9 cellular contexts compared by ENCODE assay signal in genomic region chr6:70108230-70108629, GRCh38.
A peak's percentile ranks its signal among the peaks of the same experiment; 100 is the strongest.
DNase-seq lines count a peak whose midpoint lies in the region; ATAC-seq and TF ChIP-seq lines count a peak whose summit lies in the region.
"Had no signal": no experiment of that assay in that cellular context is flagged by ENCODE, and none has a peak within 500 bp of the region (broad histone marks: within the 10 kb centered on the region; RNA-seq: fewer than 3 reads in every experiment).

No MANE protein-coding gene starts in this region.

- H3K27me3 Mint-ChIP-seq in H9 (ENCODE audit: low read depth) (no peaks in the 10 kb centered on the region), chondrocyte (ENCODE audit: low read depth) (peaks cover 4% of the 10 kb centered on the region)

- H3K27ac ChIP-seq in H9 (ENCODE audit: insufficient read length, low read depth, low read length) = no peak overlapping the region
- H3K27ac ChIP-seq in mesendoderm (ENCODE audit: low read depth, low read length) = no peak overlapping the region
- H3K27ac ChIP-seq: BLaER1 treated with 17β-estradiol and CSF1 and Interleukin-3, amounts not matched to agents 10 nM and 100 nM had no signal

- H4K91ac ChIP-seq in H9 (ENCODE audit: insufficient read length, low read depth, low read length) = no peak overlapping the region

- H2BK120ac ChIP-seq in H9 (ENCODE audit: low read depth, low read length, poor library complexity, severe bottlenecking) (no peak overlapping the region), mesendoderm (ENCODE audit: low read depth, low read length) (no peak overlapping the region)

- no peak overlapping the region for H2BK5ac ChIP-seq in H9 (ENCODE audit: insufficient read length, low read length)
- H2BK5ac ChIP-seq in mesendoderm (ENCODE audit: low read length) = no peak overlapping the region

- no peak overlapping the region for H3K18ac ChIP-seq in H9 (ENCODE audit: insufficient read length, low read depth, low read length)
- H3K18ac ChIP-seq in mesendoderm (ENCODE audit: low read length) = no peak overlapping the region

- H2AK5ac ChIP-seq in H9 (ENCODE audit: insufficient read length, low read length) = no peak overlapping the region
- H2AK5ac ChIP-seq in mesendoderm (ENCODE audit: low read length) = no peak overlapping the region

- 0 out of 2 replicates have a peak, but pooled peaks cover 2% of the 10 kb centered on the region for H3K4me1 ChIP-seq in H9 (ENCODE audit: insufficient read depth, low read length)
- H3K4me1 ChIP-seq in mesendoderm (ENCODE audit: control insufficient read depth, low read depth, low read length) = peaks cover 7% of the 10 kb centered on the region
- H3K4me1 ChIP-seq: BLaER1 treated with 17β-estradiol and CSF1 and Interleukin-3, amounts not matched to agents 10 nM and 100 nM had no signal

- H2BK15ac ChIP-seq in H9 (ENCODE audit: low read depth, low read length) (no peak overlapping the region), mesendoderm (replicated peaks; ENCODE audit: low read depth) (no peak overlapping the region)

- H3K23me2 ChIP-seq in H9 (ENCODE audit: insufficient read length, low read depth, low read length, poor library complexity, severe bottlenecking) = no peaks in the 10 kb centered on the region

- H3K36me3 Mint-ChIP-seq in H9 (ENCODE audit: insufficient read depth in 1 of 3, low read depth in 3 of 3) (peaks cover 0 to 4% (median 0%) of the 10 kb centered on the region in 3 experiments; a peak in 1 of 7 replicates), chondrocyte (ENCODE audit: low read depth) (no peaks in the 10 kb centered on the region)

- peaks cover 0 to 2% of the 10 kb centered on the region in 2 experiments; a peak in 1 of 5 replicates for H3K9me3 Mint-ChIP-seq in H9
- H3K9me3 Mint-ChIP-seq in chondrocyte (ENCODE audit: low read depth) = no peaks in the 10 kb centered on the region

- H3K4me1 Mint-ChIP-seq in H9 (peaks cover 10 to 11% of the 10 kb centered on the region in 2 experiments), chondrocyte (ENCODE audit: low read depth) (peaks cover 10% of the 10 kb centered on the region)

- no peak overlapping the region for H2AFZ ChIP-seq in H9 (ENCODE audit: low read length)

- no peak overlapping the region for H3K9ac ChIP-seq in H9 (ENCODE audit: extremely low read depth, insufficient read length, low read length)
- H3K9ac ChIP-seq in mesendoderm (ENCODE audit: low read length) = no peak overlapping the region
- H3K9ac ChIP-seq: BLaER1 treated with 17β-estradiol and CSF1 and Interleukin-3, amounts not matched to agents 10 nM and 100 nM had no signal

- no peaks in the 10 kb centered on the region for H3K79me2 ChIP-seq in H9 (ENCODE audit: insufficient read depth, low read length)
- no peaks in the 10 kb centered on the region for H3K79me2 ChIP-seq in mesendoderm (ENCODE audit: control insufficient read depth, insufficient read depth, low read length)

- no peak overlapping the region for H3K4me3 ChIP-seq in mesendoderm (ENCODE audit: low read length)
- H3K4me3 ChIP-seq: BLaER1 treated with 17β-estradiol and CSF1 and Interleukin-3, amounts not matched to agents 10 nM and 100 nM had no signal

- no peak overlapping the region for H3K4ac ChIP-seq in H9 (ENCODE audit: low read depth, low read length)
- no peak overlapping the region for H3K4ac ChIP-seq in mesendoderm (ENCODE audit: low read depth, low read length)

- TF ChIP-seq CTCF in H9 (conservative IDR thresholded peaks at IDR 0.05) (peak; percentile 84), chondrocyte (IDR thresholded peaks at IDR 0.05) (peak; percentile 97)

- H3K4me2 ChIP-seq in H9 (ENCODE audit: insufficient read depth, insufficient read length, low read length) (no peak overlapping the region), mesendoderm (ENCODE audit: low read length) (no peak overlapping the region)
- H3K4me2 ChIP-seq: BLaER1 treated with 17β-estradiol and CSF1 and Interleukin-3, amounts not matched to agents 10 nM and 100 nM had no signal

- H3K27ac Mint-ChIP-seq in H9 (peak overlapping the region in 1 of 3 experiments; percentile 51; a peak in 2 of 7 replicates), chondrocyte (ENCODE audit: unreplicated experiment) (no peak overlapping the region)

- no peak overlapping the region for H3K23ac ChIP-seq in H9 (ENCODE audit: insufficient read length, low read depth, low read length)
- no peak overlapping the region for H3K23ac ChIP-seq in mesendoderm (ENCODE audit: low read length)

- H4K8ac ChIP-seq in H9 (replicated peaks; ENCODE audit: insufficient read length, low read depth, low read length) = no peak overlapping the region
- no peak overlapping the region for H4K8ac ChIP-seq in mesendoderm (ENCODE audit: low read depth, low read length)

- H2BK20ac ChIP-seq in H9 (ENCODE audit: low read depth, low read length, poor library complexity, severe bottlenecking) = no peak overlapping the region

- H3K79me1 ChIP-seq in H9 (ENCODE audit: insufficient read depth, low read depth, low read length, poor library complexity, severe bottlenecking) (no peaks in the 10 kb centered on the region), mesendoderm (ENCODE audit: low read length) (no peaks in the 10 kb centered on the region)

- ATAC-seq in GM18519 (IDR thresholded peaks at IDR 0.05; ENCODE audit: low FRiP score, unreplicated experiment) = no peak
- ATAC-seq in HG02678 (IDR thresholded peaks at IDR 0.05; ENCODE audit: unreplicated experiment) = no peak

- H3K14ac ChIP-seq in H9 (ENCODE audit: insufficient read depth, low read length) = no peak overlapping the region

- H2BK12ac ChIP-seq in H9 (ENCODE audit: insufficient read length, low read depth, low read length) = no peak overlapping the region

- H4K20me1 ChIP-seq in H9 (ENCODE audit: control insufficient read depth, insufficient read depth, insufficient read length) = no peaks in the 10 kb centered on the region
- H4K20me1 ChIP-seq: BLaER1 treated with 17β-estradiol and CSF1 and Interleukin-3, amounts not matched to agents 10 nM and 100 nM had no signal

- H3K56ac ChIP-seq in H9 (ENCODE audit: insufficient read length, low read depth, low read length) (no peak overlapping the region), mesendoderm (ENCODE audit: low read length) (no peak overlapping the region)

- no peak overlapping the region for H3T11ph ChIP-seq in H9 (ENCODE audit: low read length)

- H3K4me3 Mint-ChIP-seq in H9 (no peak overlapping the region), chondrocyte (ENCODE audit: unreplicated experiment) (no peak overlapping the region)

- WGBS in H9 (ENCODE audit: extremely low coverage, insufficient read length, low lambda C conversion rate) = no CpG with 5 or more reads among the region's 1 CpG
- WGBS in mesendoderm (ENCODE audit: extremely low coverage, insufficient coverage, low lambda C conversion rate) = no CpG with 5 or more reads among the region's 1 CpG

- no peaks in the 10 kb centered on the region for H3K36me3 ChIP-seq in mesendoderm (ENCODE audit: control insufficient read depth, insufficient read depth, low read length)
- H3K36me3 ChIP-seq: BLaER1 treated with 17β-estradiol and CSF1 and Interleukin-3, amounts not matched to agents 10 nM and 100 nM had no signal

- DNase-seq in DMS79 treated with DMSO at 0.1 percent for 48 hours (lab: John Stamatoyannopoulos, UW) = peak; percentile 16
- DNase-seq in DMS79 (lab: John Stamatoyannopoulos, UW) = no peak
- DNase-seq in H9 = no peak
- peak; percentile 45 for DNase-seq in NCI-H345 treated with DMSO at 0.1 percent for 48 hours (lab: John Stamatoyannopoulos, UW; ENCODE audit: unreplicated experiment)
- no peak for DNase-seq in chondrocyte (ENCODE audit: low spot score)
- DNase-seq in mesendoderm = peak; percentile 54

- no peaks in the 10 kb centered on the region for H3K27me3 ChIP-seq in H9 (ENCODE audit: insufficient read depth, low read length)
- no peaks in the 10 kb centered on the region for H3K27me3 ChIP-seq in mesendoderm (ENCODE audit: insufficient read depth, low read length, poor library complexity)
- H3K27me3 ChIP-seq: BLaER1 treated with 17β-estradiol and CSF1 and Interleukin-3, amounts not matched to agents 10 nM and 100 nM had no signal

- no peak overlapping the region for H4K5ac ChIP-seq in H9 (ENCODE audit: insufficient read length, low read depth, low read length)
- no peak overlapping the region for H4K5ac ChIP-seq in mesendoderm (ENCODE audit: low read length)

- no peaks in the 10 kb centered on the region for H3K9me3 ChIP-seq in H9 (ENCODE audit: control insufficient read depth, low read depth, low read length)

Comparison
In these comparisons a context has a peak if more than half of its experiments do, and no peak if none do; other contexts are left out.
1. DNase-seq: peak in DMS79 treated with DMSO at 0.1 percent for 48 hours (single experiment), NCI-H345 treated with DMSO at 0.1 percent for 48 hours (single experiment) and mesendoderm (single experiment); none in DMS79 (single experiment), H9 (single experiment) and chondrocyte (single experiment).